Comparison of ENCODE assay signal across 8 cellular contexts in genomic region chr1:28642847-28643635, GRCh38. TPM values are rescaled to one million over a fixed set of nuclear protein-coding genes. Genes with fewer than 3 reads are reported as not detected.
DNase-seq lines count a peak whose midpoint lies in the region; ATAC-seq and TF ChIP-seq lines count a peak whose summit lies in the region.

Gene TAF12 (minus strand): TSS chr1:28643067. CDS start chr1:28622081, 20,986 bp downstream.

- TF ChIP-seq CTCF in OCI-LY1 (IDR thresholded peaks at IDR 0.05; ENCODE audit: low read length) (peak; percentile 62), mucosa of descending colon (IDR thresholded peaks at IDR 0.05) (peak; percentile 34)

- H3K36me3 ChIP-seq in OCI-LY1 (ENCODE audit: insufficient read depth, low read length) = no peaks in the 10 kb centered on the region
- H3K36me3 ChIP-seq in mucosa of descending colon (ENCODE audit: low read depth) = no peaks in the 10 kb centered on the region

- intact Hi-C loops in mucosa of descending colon (cut with DNase I, micrococcal nuclease) = no loop called here

- DNase-seq in DMS 273 (lab: John Stamatoyannopoulos, UW; ENCODE audit: unreplicated experiment) (peak; percentile 99), HuH-7 (ENCODE audit: low spot score) (peak; percentile 81), epidermal melanocyte (ENCODE audit: insufficient read length, low spot score) (peak; percentile 84), mucosa of descending colon (peak; percentile 94 to 97 (median 95))
- DNase-seq in activated CD8-positive, alpha-beta memory T cell treated with anti-CD3 and anti-CD28 coated beads, Interleukin-2, amount 50 U/mL, for 48 hours = peak; percentile 95
- peak; percentile 85 for DNase-seq in stimulated activated CD8-positive, alpha-beta memory T cell treated with anti-CD3 and anti-CD28 coated beads, Interleukin-4, amount 100 ng/mL, for 24 hours (ENCODE audit: low read depth)

- ATAC-seq in GM21447 (IDR thresholded peaks at IDR 0.05; ENCODE audit: unreplicated experiment) = peak; percentile 68
- peak; percentile 96 for ATAC-seq in mucosa of descending colon

- no peaks in the 10 kb centered on the region for H3F3A ChIP-seq in OCI-LY1 (ENCODE audit: insufficient read depth, low read length)

- no peaks in the 10 kb centered on the region for H4K20me1 ChIP-seq in OCI-LY1 (ENCODE audit: insufficient read depth, low read length)

- H3K9ac ChIP-seq in OCI-LY1 (ENCODE audit: low read length) = peak within 1 kb of the TSS; percentile 97

- H3K4me2 ChIP-seq in OCI-LY1 (ENCODE audit: low read length) = peak within 1 kb of the TSS; percentile 84

- H3K9me2 ChIP-seq in OCI-LY1 (ENCODE audit: low read depth, low read length) = no peaks in the 10 kb centered on the region

- H3K4me3 ChIP-seq in OCI-LY1 (ENCODE audit: low read depth, low read length, poor library complexity, severe bottlenecking) (peak within 1 kb of the TSS; percentile 86), mucosa of descending colon (peak within 1 kb of the TSS; percentile 83)

- H3K79me2 ChIP-seq in OCI-LY1 (ENCODE audit: insufficient read depth, low read length) = peaks cover 15% of the 10 kb centered on the region

- peak within 1 kb of the TSS; percentile 93 for H3K27ac ChIP-seq in OCI-LY1 (ENCODE audit: low read depth, low read length, poor library complexity, severe bottlenecking)

- H3K27me3 ChIP-seq in OCI-LY1 (ENCODE audit: insufficient read depth, low read length) = no peaks in the 10 kb centered on the region

- H2AFZ ChIP-seq in OCI-LY1 (ENCODE audit: low read length) = no peak within 1 kb of the TSS

- H3K4me1 ChIP-seq in OCI-LY1 (ENCODE audit: insufficient read depth, low read length, severe bottlenecking) = peaks cover 46% of the 10 kb centered on the region
- peaks cover 31% of the 10 kb centered on the region for H3K4me1 ChIP-seq in mucosa of descending colon (ENCODE audit: low read depth)

- no peaks in the 10 kb centered on the region for H3K9me3 ChIP-seq in OCI-LY1 (ENCODE audit: low read length)
- H3K9me3 ChIP-seq in mucosa of descending colon = no peaks in the 10 kb centered on the region

RNA-seq across cellular contexts. Expression of gene TAF12, which starts in this region (rescaled TPM):
- total RNA-seq in mucosa of descending colon = 10 to 100 TPM; 12.2 to 23.2 (median 15.5) TPM

Comparison
In these comparisons a context has a peak if more than half of its experiments do, and no peak if none do; other contexts are left out.
1. Peak in every context shown above with its lines: DNase-seq, ATAC-seq, H3K4me3 ChIP-seq and H3K27ac ChIP-seq.